20 cellular contexts compared by ENCODE assay signal in genomic region chr5:61586096-61587084, GRCh38.
A peak's percentile ranks its signal among the peaks of the same experiment; 100 is the strongest.
DNase-seq lines count a peak whose midpoint lies in the region; ATAC-seq and TF ChIP-seq lines count a peak whose summit lies in the region.
"Had no signal": no experiment of that assay in that cellular context is flagged by ENCODE, and none has a peak within 500 bp of the region (broad histone marks: within the 10 kb centered on the region; RNA-seq: fewer than 3 reads in every experiment).

No MANE protein-coding gene starts in this region.

- no peaks in the 10 kb centered on the region for H3K9me3 ChIP-seq in right atrium auricular region
- no peaks in the 10 kb centered on the region for H3K9me3 ChIP-seq in heart right ventricle
- H3K9me3 ChIP-seq: stomach had no signal

- H3K27ac ChIP-seq in right atrium auricular region = no peak overlapping the region
- peak overlapping the region in 1 of 10 donors; percentile 2 for H3K27ac ChIP-seq in heart right ventricle
- H3K27ac ChIP-seq: stomach had no signal

- 31 to 40% methylated on average over 12 of the region's 12 CpGs for WGBS in heart right ventricle, 2 donors

- H3K4me3 ChIP-seq in right atrium auricular region (no peak overlapping the region), heart right ventricle (no peak overlapping the region)
- H3K4me3 ChIP-seq: stomach had no signal

- H3K4me1 Mint-ChIP-seq in osteocyte (ENCODE audit: unreplicated experiment) (peaks cover 12% of the 10 kb centered on the region), nephron progenitor cell (no peaks in the 10 kb centered on the region)
- H3K4me1 Mint-ChIP-seq: CD8-positive, alpha-beta memory T cell had no signal

- H3K27ac Mint-ChIP-seq in osteocyte (ENCODE audit: unreplicated experiment) (no peak overlapping the region), nephron progenitor cell (no peak overlapping the region)

- peaks cover 0 to 12% of the 10 kb centered on the region in 2 donors for H3K4me1 ChIP-seq in right atrium auricular region
- H3K4me1 ChIP-seq in heart right ventricle = peaks cover 0 to 35% (median 14%) of the 10 kb centered on the region in 9 donors

- no peak for TF ChIP-seq CTCF in right atrium auricular region (IDR thresholded peaks at IDR 0.05)
- TF ChIP-seq CTCF in heart right ventricle (IDR thresholded peaks at IDR 0.05) = no peak
- no peak for TF ChIP-seq CTCF in osteocyte (IDR thresholded peaks at IDR 0.05)
- no peak for TF ChIP-seq CTCF in nephron progenitor cell (IDR thresholded peaks at IDR 0.05)

- intact Hi-C loops in Right ventricle myocardium superior (cut with DNase I) = no loop called here
- intact Hi-C loops in heart right ventricle (cut with DNase I) = no loop called here

- ATAC-seq in Right ventricle myocardium superior (ENCODE audit: poor library complexity) = peak; percentile 88
- peak in 5 of 8 donors; percentile 48 to 88 (median 66) for ATAC-seq in heart right ventricle
- ATAC-seq in HG03354 (IDR thresholded peaks at IDR 0.05; ENCODE audit: poor library complexity, severe bottlenecking, unreplicated experiment) = no peak
- no peak for ATAC-seq in GM21619 (IDR thresholded peaks at IDR 0.05; ENCODE audit: unreplicated experiment)
- ATAC-seq: PC-3 had no signal

- H3K4me3 Mint-ChIP-seq in osteocyte (ENCODE audit: unreplicated experiment) (no peak overlapping the region), nephron progenitor cell (no peak overlapping the region)
- H3K4me3 Mint-ChIP-seq: CD8-positive, alpha-beta memory T cell had no signal

- H3K27me3 ChIP-seq in right atrium auricular region = no peaks in the 10 kb centered on the region
- H3K27me3 ChIP-seq in heart right ventricle = no peaks in the 10 kb centered on the region
- H3K27me3 ChIP-seq: stomach had no signal

- H3K36me3 ChIP-seq in right atrium auricular region = no peaks in the 10 kb centered on the region
- no peaks in the 10 kb centered on the region for H3K36me3 ChIP-seq in heart right ventricle
- H3K36me3 ChIP-seq: stomach had no signal

- H3K9me3 Mint-ChIP-seq in osteocyte (ENCODE audit: unreplicated experiment) (peaks cover 7% of the 10 kb centered on the region), nephron progenitor cell (no peaks in the 10 kb centered on the region)

- H3K27me3 Mint-ChIP-seq in osteocyte (ENCODE audit: unreplicated experiment) (peaks cover 7% of the 10 kb centered on the region), nephron progenitor cell (ENCODE audit: low read depth, poor library complexity) (peaks cover 2% of the 10 kb centered on the region)

- H3K36me3 Mint-ChIP-seq in osteocyte (ENCODE audit: unreplicated experiment) (no peaks in the 10 kb centered on the region), nephron progenitor cell (ENCODE audit: low read depth) (no peaks in the 10 kb centered on the region)
- H3K36me3 Mint-ChIP-seq: CD8-positive, alpha-beta memory T cell had no signal

- DNase-seq in Right ventricle myocardium superior (no peak), right atrium auricular region (ENCODE audit: low spot score) (no peak), heart right ventricle (no peak), osteocyte (ENCODE audit: extremely low spot score, unreplicated experiment) (peak; percentile 32), nephron progenitor cell (no peak)
- DNase-seq in stimulated activated CD4-positive, alpha-beta T cell treated with anti-CD3 and anti-CD28 coated beads, Interleukin-1b, Interleukin-23, amount 100 ng/mL, for 48 hours = no peak
- DNase-seq: activated CD8-positive, alpha-beta memory T cell treated with anti-CD3 and anti-CD28 coated beads for 24 hours; activated naive CD4-positive, alpha-beta T cell; activated T-cell treated with anti-CD3 and anti-CD28 coated beads, Interleukin-2, amount 50 U/mL, for 1 hour; AML-193; CD8-positive, alpha-beta memory T cell; DMS53; GDM1; NCI-H187; NCI-H226; PC-3; SHP77 treated with DMSO at 0.1 percent for 48 hours; stomach had no signal

Comparison
In these comparisons a context has a peak if more than half of its experiments do, and no peak if none do; other contexts are left out.
1. ATAC-seq: peak in Right ventricle myocardium superior (single experiment) and heart right ventricle (5 of 8); none in HG03354 (single experiment) and GM21619 (single experiment).